In genomic region chr3:124671123-124671522, GRCh38 we compare ENCODE assay signal across 18 cellular contexts. TPM values are rescaled to one million over a fixed set of nuclear protein-coding genes. Genes with fewer than 3 reads are reported as not detected.
DNase-seq lines count a peak whose midpoint lies in the region; ATAC-seq and TF ChIP-seq lines count a peak whose summit lies in the region.
"Had no signal": no experiment of that assay in that cellular context is flagged by ENCODE, and none has a peak within 500 bp of the region (broad histone marks: within the 10 kb centered on the region; RNA-seq: fewer than 3 reads in every experiment).

No MANE protein-coding gene starts in this region.

- DNase-seq in NCI-H82 (lab: John Stamatoyannopoulos, UW) (peak; percentile 40), NCI-H82 treated with DMSO at 0.1 percent for 48 hours (lab: John Stamatoyannopoulos, UW; ENCODE audit: unreplicated experiment) (no peak), KBM-7 (peak; percentile 28), naive B cell (no peak), HK-2 (ENCODE audit: unreplicated experiment) (no peak), MG63 (no peak), NCI-H510A (lab: John Stamatoyannopoulos, UW) (no peak)
- peak; percentile 44 for DNase-seq in activated CD8-positive, alpha-beta T cell treated with anti-CD3 and anti-CD28 coated beads for 36 hours
- DNase-seq: 8988T; activated B cell treated with CpG ODN at 0.5 μM for 24 hours; activated CD8-positive, alpha-beta memory T cell treated with anti-CD3 and anti-CD28 coated beads, Interleukin-2, amount 50 U/mL, for 4 hours; amniotic stem cell; DND-41; kidney; NCI-H1436 treated with DMSO at 0.1 percent for 48 hours; stomach had no signal

- peak overlapping the region; percentile 74 for H3K27ac Mint-ChIP-seq in activated CD8-positive, alpha-beta T cell treated with anti-CD3 and anti-CD28 coated beads for 36 hours
- peak overlapping the region in 2 of 6 donors; percentile 60 to 66 for H3K27ac Mint-ChIP-seq in naive B cell
- H3K27ac Mint-ChIP-seq: activated B cell treated with CpG ODN at 0.5 μM for 24 hours had no signal

- in situ Hi-C loops in KBM-7 (cut with MboI; ENCODE audit: low pct_unique_long_range_greater_than_20kb, low sequenced_read_pairs): no loop called here

- POLR2A ChIA-PET in activated CD8-positive, alpha-beta T cell treated with anti-CD3 and anti-CD28 coated beads for 36 hours (lab: Charles Lee): no interaction called here

- no peak for TF ChIP-seq CTCF in activated CD8-positive, alpha-beta T cell treated with anti-CD3 and anti-CD28 coated beads for 36 hours (IDR thresholded peaks at IDR 0.05)

- ATAC-seq in activated CD8-positive, alpha-beta T cell treated with anti-CD3 and anti-CD28 coated beads for 36 hours: peak; percentile 65
- peak; percentile 48 to 60 for ATAC-seq in naive B cell (ENCODE audit: low read depth in 2 of 2)

- H3K27me3 Mint-ChIP-seq in activated CD8-positive, alpha-beta T cell treated with anti-CD3 and anti-CD28 coated beads for 36 hours: no peaks in the 10 kb centered on the region
- H3K27me3 Mint-ChIP-seq in naive B cell: no peaks in the 10 kb centered on the region
- H3K27me3 Mint-ChIP-seq: activated B cell treated with CpG ODN at 0.5 μM for 24 hours had no signal

- intact Hi-C loops in activated CD8-positive, alpha-beta T cell treated with anti-CD3 and anti-CD28 coated beads for 36 hours (cut with micrococcal nuclease): no loop called here

- H3K36me3 ChIP-seq in MG63: no peaks in the 10 kb centered on the region
- H3K36me3 ChIP-seq: neutrophil had no signal

- H3K4me3 ChIP-seq in MG63: no peak overlapping the region
- H3K4me3 ChIP-seq: hepatocyte, stomach had no signal

- H3K27me3 ChIP-seq in MG63: no peaks in the 10 kb centered on the region
- H3K27me3 ChIP-seq: hepatocyte, neutrophil, stomach had no signal

- peaks cover 8% of the 10 kb centered on the region for H3K9me3 Mint-ChIP-seq in activated CD8-positive, alpha-beta T cell treated with anti-CD3 and anti-CD28 coated beads for 36 hours
- H3K9me3 Mint-ChIP-seq in naive B cell: peaks cover 5 to 12% (median 8%) of the 10 kb centered on the region in 7 donors

- H3K9me3 ChIP-seq in MG63: no peaks in the 10 kb centered on the region
- H3K9me3 ChIP-seq: neutrophil, stomach had no signal

- CTCF ChIA-PET in activated CD8-positive, alpha-beta T cell treated with anti-CD3 and anti-CD28 coated beads for 36 hours (lab: Charles Lee): interaction anchor here (1.3 to 2.1 kb wide), 2 partner anchors 18 to 106 kb away, joined by 4 to 11 read pairs; no protein-coding TSS in a partner anchor

- no peak overlapping the region for H3K4me3 Mint-ChIP-seq in activated CD8-positive, alpha-beta T cell treated with anti-CD3 and anti-CD28 coated beads for 36 hours
- H3K4me3 Mint-ChIP-seq in naive B cell: peak overlapping the region in 1 of 8 donors; percentile 75
- H3K4me3 Mint-ChIP-seq: activated B cell treated with CpG ODN at 0.5 μM for 24 hours had no signal

- H3K4me1 Mint-ChIP-seq in activated CD8-positive, alpha-beta T cell treated with anti-CD3 and anti-CD28 coated beads for 36 hours (ENCODE audit: low read depth): peaks cover 11% of the 10 kb centered on the region
- peaks cover 8 to 13% (median 13%) of the 10 kb centered on the region in 3 donors for H3K4me1 Mint-ChIP-seq in naive B cell

- peaks cover 9% of the 10 kb centered on the region for H3K36me3 Mint-ChIP-seq in activated CD8-positive, alpha-beta T cell treated with anti-CD3 and anti-CD28 coated beads for 36 hours (ENCODE audit: low read depth)
- peaks cover 8 to 11% of the 10 kb centered on the region in 2 donors for H3K36me3 Mint-ChIP-seq in naive B cell

RNA-seq across cellular contexts. Expression of gene UMPS, which starts 59.1 kb away (rescaled TPM):
- total RNA-seq in activated CD8-positive, alpha-beta T cell treated with anti-CD3 and anti-CD28 coated beads for 36 hours: 10 to 100 TPM; 41.7 to 53.1 TPM
- polyA plus RNA-seq in naive B cell (ENCODE audit: low read depth in 6 of 6): 10 to 100 TPM; 10.9 to 28.7 (median 23.9) TPM
- 50.0 and 56.7 TPM in 2 replicates for total RNA-seq in MG63 (2014; rRNA removed; shearing (Covaris generic); ENCODE audit: low replicate concordance)

Comparison
In these comparisons a context has a peak if more than half of its experiments do, and no peak if none do; other contexts are left out.
1. DNase-seq: peak in NCI-H82 (single experiment), KBM-7 (single experiment) and activated CD8-positive, alpha-beta T cell treated with anti-CD3 and anti-CD28 coated beads for 36 hours (single experiment); none in NCI-H82 treated with DMSO at 0.1 percent for 48 hours (single experiment), naive B cell (single experiment), HK-2 (single experiment), MG63 (single experiment) and NCI-H510A (single experiment).